14 cellular contexts compared by ENCODE assay signal in the genomic region with DNA sequence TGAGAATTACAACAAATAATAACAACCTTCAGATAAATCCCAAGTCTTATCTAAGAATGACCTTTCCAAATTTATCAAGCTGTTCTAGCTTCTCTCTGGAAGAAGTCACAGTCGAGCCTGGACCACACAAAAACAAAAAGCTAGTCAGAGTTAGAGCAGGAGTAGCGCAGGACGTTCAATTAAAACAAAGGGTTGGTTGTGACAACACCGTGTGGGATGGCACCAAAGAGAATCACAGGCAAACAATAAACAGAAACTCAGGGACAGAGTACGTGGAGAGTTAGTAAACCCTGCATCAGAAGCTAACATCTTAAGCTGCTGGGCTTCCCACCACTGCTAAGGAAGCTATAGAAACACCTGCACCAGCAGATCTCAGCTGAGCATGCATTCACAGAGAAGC. TPM values are rescaled to one million over a fixed set of nuclear protein-coding genes. Genes with fewer than 3 reads are reported as not detected.
A peak's percentile ranks its signal among the peaks of the same experiment; 100 is the strongest.
DNase-seq lines count a peak whose midpoint lies in the region; ATAC-seq and TF ChIP-seq lines count a peak whose summit lies in the region.
"Had no signal": no experiment of that assay in that cellular context is flagged by ENCODE, and none has a peak within 500 bp of the region (broad histone marks: within the 10 kb centered on the region; RNA-seq: fewer than 3 reads in every experiment).

No MANE protein-coding gene starts in this region.

- TF ChIP-seq POLR2A in prostate gland (IDR thresholded peaks at IDR 0.05) = no peak

- H3K36me3 Mint-ChIP-seq in CD4-positive, CD25-positive, alpha-beta regulatory T cell = peaks cover 8% of the 10 kb centered on the region
- H3K36me3 Mint-ChIP-seq in activated T-helper 17 cell treated with anti-CD3 and anti-CD28 coated beads, Interleukin-2, amount 50 U/mL, for 72 hours (ENCODE audit: low read depth) = peaks cover 6% of the 10 kb centered on the region

- no peaks in the 10 kb centered on the region for H3K36me3 ChIP-seq in CD4-positive, CD25-positive, alpha-beta regulatory T cell (ENCODE audit: control insufficient read depth, insufficient read depth, low read length)
- H3K36me3 ChIP-seq in right atrium auricular region (no peaks in the 10 kb centered on the region), skeletal muscle tissue (ENCODE audit: control insufficient read depth in 3 of 3, insufficient read depth in 3 of 3, low read length in 3 of 3) (no peaks in the 10 kb centered on the region), PC-3 (ENCODE audit: low read depth, low read length) (no peaks in the 10 kb centered on the region), prostate gland (no peaks in the 10 kb centered on the region)
- H3K36me3 ChIP-seq: BE2C, neutrophil, upper lobe of right lung had no signal

- H3F3A ChIP-seq in PC-3 (ENCODE audit: low read length, unreplicated experiment) = peaks cover 12% of the 10 kb centered on the region

- ATAC-seq in CD4-positive, CD25-positive, alpha-beta regulatory T cell (ENCODE audit: low read depth in 2 of 2) = no peak
- no peak for ATAC-seq in activated T-helper 17 cell treated with anti-CD3 and anti-CD28 coated beads, Interleukin-2, amount 50 U/mL, for 72 hours (replicated peaks)
- ATAC-seq in PC-3 = no peak
- ATAC-seq: upper lobe of right lung had no signal

- no peak overlapping the region for H2AFZ ChIP-seq in PC-3 (ENCODE audit: low read length)

- H3K4me3 ChIP-seq in CD4-positive, CD25-positive, alpha-beta regulatory T cell (ENCODE audit: low read depth, low read length) = no peak overlapping the region
- H3K4me3 ChIP-seq in right atrium auricular region (no peak overlapping the region), skeletal muscle tissue (ENCODE audit: low read length in 3 of 3) (no peak overlapping the region), PC-3 (ENCODE audit: low read length) (no peak overlapping the region), prostate gland (no peak overlapping the region)
- H3K4me3 ChIP-seq: upper lobe of right lung had no signal

- CTCF ChIA-PET in PC-3 (lab: Charles Lee) = no interaction called here

- TF ChIP-seq CTCF in right atrium auricular region (IDR thresholded peaks at IDR 0.05) = no peak
- TF ChIP-seq CTCF in PC-3 (conservative IDR thresholded peaks at IDR 0.05; ENCODE audit: low read depth, low read length) = no peak
- TF ChIP-seq CTCF in prostate gland (IDR thresholded peaks at IDR 0.05) = no peak

- H3K9ac ChIP-seq in skeletal muscle tissue (ENCODE audit: low read depth in 1 of 3, low read length in 3 of 3) = no peak overlapping the region
- no peak overlapping the region for H3K9ac ChIP-seq in PC-3 (ENCODE audit: low read length)

- H3K9me3 Mint-ChIP-seq in CD4-positive, CD25-positive, alpha-beta regulatory T cell = no peaks in the 10 kb centered on the region
- no peaks in the 10 kb centered on the region for H3K9me3 Mint-ChIP-seq in activated T-helper 17 cell treated with anti-CD3 and anti-CD28 coated beads, Interleukin-2, amount 50 U/mL, for 72 hours

- H3K4me1 ChIP-seq in CD4-positive, CD25-positive, alpha-beta regulatory T cell (ENCODE audit: control insufficient read depth, insufficient read depth, low read length, poor library complexity, severe bottlenecking) = peaks cover 29% of the 10 kb centered on the region
- H3K4me1 ChIP-seq in right atrium auricular region (peaks cover 0 to 92% of the 10 kb centered on the region in 2 donors), skeletal muscle tissue (ENCODE audit: control insufficient read depth in 3 of 3, insufficient read depth in 3 of 3, low read length in 3 of 3) (peaks cover 63 to 78% (median 65%) of the 10 kb centered on the region in 3 donors), PC-3 (ENCODE audit: insufficient read depth, low read length) (peaks cover 64% of the 10 kb centered on the region), prostate gland (replicated peaks) (peaks cover 13% of the 10 kb centered on the region)

- peaks cover 39 to 91% (median 64%) of the 10 kb centered on the region in 4 donors for H3K4me1 Mint-ChIP-seq in CD4-positive, CD25-positive, alpha-beta regulatory T cell
- H3K4me1 Mint-ChIP-seq in activated T-helper 17 cell treated with anti-CD3 and anti-CD28 coated beads, Interleukin-2, amount 50 U/mL, for 72 hours = peaks cover 54% of the 10 kb centered on the region

- no peaks in the 10 kb centered on the region for H3K27me3 Mint-ChIP-seq in CD4-positive, CD25-positive, alpha-beta regulatory T cell
- no peaks in the 10 kb centered on the region for H3K27me3 Mint-ChIP-seq in activated T-helper 17 cell treated with anti-CD3 and anti-CD28 coated beads, Interleukin-2, amount 50 U/mL, for 72 hours

- H3K4me3 Mint-ChIP-seq in CD4-positive, CD25-positive, alpha-beta regulatory T cell = peak overlapping the region in 1 of 4 donors; percentile 14
- no peak overlapping the region for H3K4me3 Mint-ChIP-seq in activated T-helper 17 cell treated with anti-CD3 and anti-CD28 coated beads, Interleukin-2, amount 50 U/mL, for 72 hours

- H3K27ac Mint-ChIP-seq in CD4-positive, CD25-positive, alpha-beta regulatory T cell = peak overlapping the region in 2 of 3 donors; percentile 27 to 65
- H3K27ac Mint-ChIP-seq in activated T-helper 17 cell treated with anti-CD3 and anti-CD28 coated beads, Interleukin-2, amount 50 U/mL, for 72 hours = peak overlapping the region; percentile 29

- H3K4me2 ChIP-seq in PC-3 (ENCODE audit: low read length) = no peak overlapping the region

- DNase-seq in CD4-positive, CD25-positive, alpha-beta regulatory T cell = no peak
- DNase-seq in right atrium auricular region (ENCODE audit: low spot score) = no peak
- DNase-seq in PC-3 = no peak
- no peak for DNase-seq in NCI-H1694 treated with DMSO at 0.1 percent for 48 hours (lab: John Stamatoyannopoulos, UW)
- DNase-seq in prostate gland (ENCODE audit: low spot score) = no peak
- no peak for DNase-seq in activated CD4-positive, alpha-beta T cell treated with anti-CD3 and anti-CD28 coated beads for 1 hour
- DNase-seq: activated naive CD4-positive, alpha-beta T cell treated with anti-CD3 and anti-CD28 coated beads, Interleukin-2, amount 50 U/mL, for 16 hours; BE2C; cerebellar nuclear complex; stimulated activated CD4-positive, alpha-beta T cell treated with anti-CD3 and anti-CD28 coated beads, Interleukin-12 subunit alpha, Interleukin-12 subunit beta, amount 100 ng/mL, for 4 hours; upper lobe of right lung had no signal

- no peak overlapping the region for H3K27ac ChIP-seq in CD4-positive, CD25-positive, alpha-beta regulatory T cell (ENCODE audit: insufficient read depth, low read length, poor library complexity, severe bottlenecking)
- H3K27ac ChIP-seq in right atrium auricular region = peak overlapping the region; percentile 73 to 81
- H3K27ac ChIP-seq in skeletal muscle tissue (ENCODE audit: low read depth, low read length) = peak overlapping the region; percentile 37
- H3K27ac ChIP-seq in PC-3 (ENCODE audit: low read length) = no peak overlapping the region
- H3K27ac ChIP-seq in prostate gland = no peak overlapping the region
- H3K27ac ChIP-seq: neutrophil, upper lobe of right lung had no signal

- POLR2A ChIA-PET in PC-3 (lab: Charles Lee; ENCODE audit: unreplicated experiment) = no interaction called here

- intact Hi-C loops in PC-3 (cut with micrococcal nuclease) = no loop called here
- intact Hi-C loops in prostate gland (cut with DNase I) = no loop called here

- 74% methylated on average over 5 of the region's 5 CpGs for WGBS in prostate gland

- no peaks in the 10 kb centered on the region for H3K9me3 ChIP-seq in CD4-positive, CD25-positive, alpha-beta regulatory T cell (ENCODE audit: control insufficient read depth in 2 of 2, low read length in 2 of 2)
- H3K9me3 ChIP-seq in right atrium auricular region (no peaks in the 10 kb centered on the region), skeletal muscle tissue (ENCODE audit: control insufficient read depth in 3 of 3, low read length in 3 of 3) (no peaks in the 10 kb centered on the region), PC-3 (ENCODE audit: low read length) (no peaks in the 10 kb centered on the region), prostate gland (no peaks in the 10 kb centered on the region)
- H3K9me3 ChIP-seq: BE2C, neutrophil, upper lobe of right lung had no signal

- peaks cover 86% of the 10 kb centered on the region for H3K79me2 ChIP-seq in PC-3 (ENCODE audit: low read length)

- BruUV-seq in PC-3 (replicated peaks; lab: Mats Ljungman, UMichigan) = no TSS peak

- H3K9me2 ChIP-seq in PC-3 (replicated peaks; ENCODE audit: low read length) = no peaks in the 10 kb centered on the region

- peaks cover 22% of the 10 kb centered on the region; the same call in 1 of the 2 replicates for H4K20me1 ChIP-seq in PC-3 (ENCODE audit: low read length)

- H3K27me3 ChIP-seq in CD4-positive, CD25-positive, alpha-beta regulatory T cell (ENCODE audit: control insufficient read depth, insufficient read depth, low read length) = no peaks in the 10 kb centered on the region
- H3K27me3 ChIP-seq in right atrium auricular region (no peaks in the 10 kb centered on the region), skeletal muscle tissue (ENCODE audit: control insufficient read depth in 3 of 3, insufficient read depth in 3 of 3, low read length in 3 of 3) (no peaks in the 10 kb centered on the region), PC-3 (ENCODE audit: low read length) (no peaks in the 10 kb centered on the region), prostate gland (replicated peaks; ENCODE audit: insufficient read depth) (no peaks in the 10 kb centered on the region)
- H3K27me3 ChIP-seq: BE2C, neutrophil, upper lobe of right lung had no signal

RNA-seq across cellular contexts. Expression of a gene that starts 23.8 kb away (rescaled TPM):
- 87.7 TPM for total RNA-seq in CD4-positive, CD25-positive, alpha-beta regulatory T cell
- polyA plus RNA-seq in CD4-positive, CD25-positive, alpha-beta regulatory T cell = 10 to 100 TPM; 22.0 to 36.7 (median 29.0) TPM
- 10 to 100 TPM; 47.7 to 73.8 TPM for total RNA-seq in activated T-helper 17 cell treated with anti-CD3 and anti-CD28 coated beads, Interleukin-2, amount 50 U/mL, for 72 hours
- 10 to 100 TPM; 29.9 to 31.6 TPM for total RNA-seq in right atrium auricular region
- total RNA-seq in skeletal muscle tissue = 17.2 TPM
- total RNA-seq in PC-3 (2014; rRNA removed) = 12.8 and 15.7 TPM in 2 replicates
- 10 to 100 TPM; 30.4 to 65.9 TPM for total RNA-seq in prostate gland

Comparison
In these comparisons a context has a peak if more than half of its experiments do, and no peak if none do; other contexts are left out.
1. H3K27ac ChIP-seq: peak in right atrium auricular region (2 of 2) and skeletal muscle tissue (single experiment); none in CD4-positive, CD25-positive, alpha-beta regulatory T cell (single experiment), PC-3 (single experiment) and prostate gland (0 of 2).